ENCODE assay signal across 8 cellular contexts in genomic region chr5:6583049-6583880, GRCh38. TPM values are rescaled to one million over a fixed set of nuclear protein-coding genes. Genes with fewer than 3 reads are reported as not detected.
DNase-seq lines count a peak whose midpoint lies in the region; ATAC-seq, FAIRE-seq and TF ChIP-seq lines count a peak whose summit lies in the region.

No MANE protein-coding gene starts in this region.

- TF ChIP-seq EP300 in suprapubic skin (IDR thresholded peaks at IDR 0.05) = no peak

- H3K9ac ChIP-seq in kidney (ENCODE audit: low read length in 2 of 2) = no peak overlapping the region

- H3K9me3 ChIP-seq in kidney (ENCODE audit: control insufficient read depth in 1 of 2, low read length in 2 of 2) (no peaks in the 10 kb centered on the region), suprapubic skin (no peaks in the 10 kb centered on the region)

- peak overlapping the region; percentile 28 to 38 for H3K4me3 ChIP-seq in cardiac fibroblast (replicated peaks in 1 of 2; ENCODE audit: low read depth in 2 of 2, low read length in 2 of 2)
- peak overlapping the region in 1 of 2 donors; percentile 48 for H3K4me3 ChIP-seq in kidney (ENCODE audit: low read length in 2 of 2)
- peak overlapping the region; percentile 44 for H3K4me3 ChIP-seq in suprapubic skin

- H3K27me3 ChIP-seq in suprapubic skin = peaks cover 35% of the 10 kb centered on the region

- WGBS in suprapubic skin = 19% methylated on average over 22 of the region's 85 CpGs

- intact Hi-C loops in kidney (cut with DNase I) = no loop called here

- no peaks in the 10 kb centered on the region for H3K36me3 Mint-ChIP-seq in IgD-negative memory B cell

- no peak overlapping the region for H3K27ac Mint-ChIP-seq in IgD-negative memory B cell

- H3K4me1 Mint-ChIP-seq in IgD-negative memory B cell = peaks cover 0 to 2% (median 0%) of the 10 kb centered on the region in 3 donors

- H3K9me3 Mint-ChIP-seq in IgD-negative memory B cell = peaks cover 0 to 3% (median 0%) of the 10 kb centered on the region in 3 donors

- TF ChIP-seq CTCF in cardiac fibroblast (IDR thresholded peaks at IDR 0.05; ENCODE audit: low read depth, low read length) = peak; percentile 11
- peak; percentile 20 for TF ChIP-seq CTCF in kidney (IDR thresholded peaks at IDR 0.05; ENCODE audit: borderline replicate concordance, extremely low read depth, insufficient read depth)
- peak in 1 of 2 donors; percentile 52 for TF ChIP-seq CTCF in suprapubic skin (IDR thresholded peaks at IDR 0.05)

- H3K27ac ChIP-seq in kidney (ENCODE audit: low read depth in 2 of 2, low read length in 2 of 2) (no peak overlapping the region), suprapubic skin (no peak overlapping the region)

- TF ChIP-seq POLR2A in suprapubic skin (IDR thresholded peaks at IDR 0.05) = no peak

- DNase-seq in NCI-H1417 (lab: John Stamatoyannopoulos, UW) (peak in 2 of 3 experiments; percentile 84 to 88), NCI-H1417 treated with DMSO at 0.1 percent for 48 hours (lab: John Stamatoyannopoulos, UW) (no peak), cardiac fibroblast (ENCODE audit: low read depth in 2 of 2) (peak; percentile 9 to 31), kidney (no peak), suprapubic skin (ENCODE audit: low spot score in 2 of 2) (no peak), COLO829 (ENCODE audit: low spot score) (no peak)

- FAIRE-seq in kidney (lab: Jason Lieb, UNC) = no peak

- H3K27me3 Mint-ChIP-seq in IgD-negative memory B cell = peaks cover 35% of the 10 kb centered on the region

- H3K4me1 ChIP-seq in kidney (ENCODE audit: control insufficient read depth in 1 of 2, insufficient read depth in 1 of 2, low read depth in 1 of 2, low read length in 2 of 2) = no peaks in the 10 kb centered on the region
- peaks cover 10% of the 10 kb centered on the region for H3K4me1 ChIP-seq in suprapubic skin

- H3K36me3 ChIP-seq in kidney (ENCODE audit: control insufficient read depth in 1 of 2, insufficient read depth in 2 of 2, low read length in 2 of 2) (no peaks in the 10 kb centered on the region), suprapubic skin (no peaks in the 10 kb centered on the region)

- ATAC-seq in HG03039 (IDR thresholded peaks at IDR 0.05; ENCODE audit: unreplicated experiment) = no peak

- H3K4me3 Mint-ChIP-seq in IgD-negative memory B cell = peak overlapping the region in 3 of 4 donors; percentile 8 to 72 (median 34)

RNA-seq across cellular contexts. Expression of gene NSUN2, which starts 49.6 kb away (rescaled TPM):
- 33.1 TPM for polyA plus RNA-seq in IgD-negative memory B cell
- 48.9 TPM for total RNA-seq in kidney
- 16.9 TPM for polyA plus RNA-seq in kidney (ENCODE audit: insufficient read depth, low read depth, low replicate concordance)
- 10 to 100 TPM; 48.8 to 90.8 (median 56.4) TPM for total RNA-seq in suprapubic skin

RNA-seq across cellular contexts. Expression of gene SRD5A1, which starts 50.0 kb away (rescaled TPM):
- polyA plus RNA-seq in IgD-negative memory B cell (14.9 TPM), kidney (ENCODE audit: insufficient read depth, low read depth, low replicate concordance) (6.5 TPM)
- total RNA-seq in kidney (13.1 TPM), suprapubic skin (10 to 100 TPM; 62.7 to 86.8 (median 74.8) TPM)

Comparison
In these comparisons a context has a peak if more than half of its experiments do, and no peak if none do; other contexts are left out.
1. DNase-seq: peak in NCI-H1417 (2 of 3) and cardiac fibroblast (2 of 2); none in NCI-H1417 treated with DMSO at 0.1 percent for 48 hours (single experiment), kidney (single experiment), suprapubic skin (0 of 2) and COLO829 (single experiment).